ENCODE assay signal across 14 cellular contexts in genomic region chr4:1199556-1200331, GRCh38. TPM values are rescaled to one million over a fixed set of nuclear protein-coding genes. Genes with fewer than 3 reads are reported as not detected.
DNase-seq lines count a peak whose midpoint lies in the region; ATAC-seq, FAIRE-seq and TF ChIP-seq lines count a peak whose summit lies in the region.
"Had no signal": no experiment of that assay in that cellular context is flagged by ENCODE, and none has a peak within 500 bp of the region (broad histone marks: within the 10 kb centered on the region; RNA-seq: fewer than 3 reads in every experiment).

No MANE protein-coding gene starts in this region.

- H3K4me1 ChIP-seq in small intestine (ENCODE audit: control insufficient read depth in 2 of 2, insufficient read depth in 1 of 2, low read depth in 1 of 2, low read length in 1 of 2), result peaks cover 5 to 15% of the 10 kb centered on the region in 2 donors

- DNase-seq in GM12892 (ENCODE audit: insufficient read length), result peak; percentile 9
- DNase-seq in activated CD4-positive, alpha-beta T cell treated with anti-CD3 and anti-CD28 coated beads, Interleukin-2, amount 10 ng/mL, durations not matched to agents 7 days and 5 days, result no peak
- DNase-seq in foreskin fibroblast, result no peak
- no peak for DNase-seq in small intestine
- no peak for DNase-seq in DMS 273 (lab: John Stamatoyannopoulos, UW; ENCODE audit: unreplicated experiment)
- DNase-seq in H54 (ENCODE audit: insufficient read length, low spot score), result no peak
- DNase-seq: NCI-H187 had no signal

- POLR2A ChIA-PET in activated CD4-positive, alpha-beta T cell treated with anti-CD3 and anti-CD28 coated beads, Interleukin-2, amount 10 ng/mL, durations not matched to agents 7 days and 5 days (lab: Charles Lee), result no interaction called here

- H3K36me3 Mint-ChIP-seq in activated CD4-positive, alpha-beta T cell treated with anti-CD3 and anti-CD28 coated beads, Interleukin-2, amount 10 ng/mL, durations not matched to agents 7 days and 5 days (ENCODE audit: low read depth), result peaks cover 39% of the 10 kb centered on the region

- WGBS in small intestine, 3 donors, result 76 to 87% (median 81%) methylated on average over 27 of the region's 27 CpGs

- H3K4me1 Mint-ChIP-seq in activated CD4-positive, alpha-beta T cell treated with anti-CD3 and anti-CD28 coated beads, Interleukin-2, amount 10 ng/mL, durations not matched to agents 7 days and 5 days, result peaks cover 60% of the 10 kb centered on the region

- no peak for ATAC-seq in HG02973 (IDR thresholded peaks at IDR 0.05; ENCODE audit: unreplicated experiment)
- ATAC-seq in HG03196 (IDR thresholded peaks at IDR 0.05; ENCODE audit: unreplicated experiment), result no peak
- ATAC-seq: gastrocnemius medialis had no signal

- no peaks in the 10 kb centered on the region for H3K9me3 Mint-ChIP-seq in activated CD4-positive, alpha-beta T cell treated with anti-CD3 and anti-CD28 coated beads, Interleukin-2, amount 10 ng/mL, durations not matched to agents 7 days and 5 days

- FAIRE-seq in GM12892 (lab: Jason Lieb, UNC), result no peak
- FAIRE-seq in small intestine (lab: Jason Lieb, UNC), result no peak
- no peak for FAIRE-seq in H54 (lab: Jason Lieb, UNC)
- FAIRE-seq: G401.6 had no signal

- H3K27me3 Mint-ChIP-seq in activated CD4-positive, alpha-beta T cell treated with anti-CD3 and anti-CD28 coated beads, Interleukin-2, amount 10 ng/mL, durations not matched to agents 7 days and 5 days, result no peaks in the 10 kb centered on the region

- peak overlapping the region; percentile 85 for H3K4me3 Mint-ChIP-seq in activated CD4-positive, alpha-beta T cell treated with anti-CD3 and anti-CD28 coated beads, Interleukin-2, amount 10 ng/mL, durations not matched to agents 7 days and 5 days

- H3K27ac ChIP-seq in small intestine (ENCODE audit: low read depth in 1 of 2, low read length in 1 of 2), result peak overlapping the region; percentile 73 to 89
- H3K27ac ChIP-seq: neutrophil, SK-N-MC had no signal

- H3K4me3 ChIP-seq in foreskin fibroblast (ENCODE audit: low read depth in 1 of 2, low read length in 2 of 2) (peak overlapping the region; percentile 18 to 50), small intestine (ENCODE audit: low read depth in 1 of 2, low read length in 2 of 2) (peak overlapping the region in 1 of 2 donors; percentile 47)
- H3K4me3 ChIP-seq: gastrocnemius medialis, SK-N-MC had no signal

- no peaks in the 10 kb centered on the region for H3K36me3 ChIP-seq in small intestine (ENCODE audit: control insufficient read depth in 2 of 2, insufficient read depth in 2 of 2, low read length in 2 of 2)
- H3K36me3 ChIP-seq: adrenal gland, gastrocnemius medialis, neutrophil had no signal

- CTCF ChIA-PET in activated CD4-positive, alpha-beta T cell treated with anti-CD3 and anti-CD28 coated beads, Interleukin-2, amount 10 ng/mL, durations not matched to agents 7 days and 5 days (lab: Charles Lee), result interaction anchor here (1.0 to 1.3 kb wide), 3 partner anchors 15 to 24 kb away, joined by 3 read pairs; no protein-coding TSS in a partner anchor

- TF ChIP-seq POLR2A in GM12892 (IDR thresholded peaks at IDR 0.05; ENCODE audit: low read depth, low read length) (no peak), H54 (IDR thresholded peaks at IDR 0.05; ENCODE audit: low read depth, low read length) (no peak)

- peak overlapping the region; percentile 96 for H3K27ac Mint-ChIP-seq in activated CD4-positive, alpha-beta T cell treated with anti-CD3 and anti-CD28 coated beads, Interleukin-2, amount 10 ng/mL, durations not matched to agents 7 days and 5 days

- H3K27me3 ChIP-seq in small intestine (ENCODE audit: control insufficient read depth in 2 of 2, insufficient read depth in 2 of 2, low read length in 2 of 2), result no peaks in the 10 kb centered on the region
- H3K27me3 ChIP-seq: adrenal gland, gastrocnemius medialis had no signal

- no peaks in the 10 kb centered on the region for H3K9me3 ChIP-seq in small intestine (ENCODE audit: control insufficient read depth, low read depth)
- H3K9me3 ChIP-seq: adrenal gland, gastrocnemius medialis, neutrophil had no signal

- TF ChIP-seq CTCF in foreskin fibroblast (IDR thresholded peaks at IDR 0.05; ENCODE audit: low read depth, low read length), result no peak

RNA-seq across cellular contexts. Expression of gene SPON2, which starts 27.4 kb away (rescaled TPM):
- 7.5 TPM for polyA plus RNA-seq in GM12892 (2012; ENCODE audit: missing spikeins)
- 10 to 100 TPM; 21.5 to 28.3 TPM for total RNA-seq in activated CD4-positive, alpha-beta T cell treated with anti-CD3 and anti-CD28 coated beads, Interleukin-2, amount 10 ng/mL, durations not matched to agents 7 days and 5 days
- 10 to 100 TPM; 12.7 to 61.0 (median 34.3) TPM for polyA plus RNA-seq in small intestine

RNA-seq across cellular contexts. Expression of gene CTBP1, which starts 49.2 kb away (rescaled TPM):
- polyA plus RNA-seq in GM12892 (2012; ENCODE audit: missing spikeins), result 45.7 TPM
- total RNA-seq in activated CD4-positive, alpha-beta T cell treated with anti-CD3 and anti-CD28 coated beads, Interleukin-2, amount 10 ng/mL, durations not matched to agents 7 days and 5 days, result 100 to 1,000 TPM; 223 to 242 TPM
- polyA plus RNA-seq in small intestine, result 100 to 1,000 TPM in 2 of 3 donors, 10 to 100 TPM in 1; 88.6 to 144 (median 128) TPM
